8 cellular contexts compared by ENCODE assay signal in genomic region chr3:46976326-46977190, GRCh38. TPM values are rescaled to one million over a fixed set of nuclear protein-coding genes. Genes with fewer than 3 reads are reported as not detected.
DNase-seq lines count a peak whose midpoint lies in the region; ATAC-seq and TF ChIP-seq lines count a peak whose summit lies in the region.

CCDC12 (minus strand) TSS chr3:46976745; CDS start chr3:46976732, 13 bp downstream.

- peak within 1 kb of the TSS; percentile 81 for H3K4me3 ChIP-seq in GM12865 (ENCODE audit: low read depth, low read length)
- H3K4me3 ChIP-seq in adrenal gland, result peak within 1 kb of the TSS; percentile 42 to 90 (median 70)
- peak within 1 kb of the TSS; percentile 47 to 90 (median 80) for H3K4me3 ChIP-seq in heart right ventricle
- H3K4me3 ChIP-seq in upper lobe of left lung, result peak within 1 kb of the TSS; percentile 60 to 84 (median 63)

- H3K36me3 Mint-ChIP-seq in T-cell, result peaks cover 10% of the 10 kb centered on the region

- H3K4me1 Mint-ChIP-seq in T-cell, result peaks cover 72 to 77% (median 72%) of the 10 kb centered on the region in 3 donors

- H3K36me3 ChIP-seq in adrenal gland (replicated peaks in 1 of 2) (no peaks in the 10 kb centered on the region), heart right ventricle (peaks cover 0 to 3% (median 0%) of the 10 kb centered on the region in 9 donors), upper lobe of left lung (no peaks in the 10 kb centered on the region)

- H3K9me3 Mint-ChIP-seq in T-cell, result no peaks in the 10 kb centered on the region

- TF ChIP-seq POLR2A in adrenal gland (IDR thresholded peaks at IDR 0.05), result peak; percentile 53 to 89
- peak; percentile 58 to 91 (median 67) for TF ChIP-seq POLR2A in upper lobe of left lung (IDR thresholded peaks at IDR 0.05)

- ATAC-seq in HG02798 (IDR thresholded peaks at IDR 0.05; ENCODE audit: poor library complexity, unreplicated experiment), result peak; percentile 69
- peak; percentile 77 to 84 (median 80) for ATAC-seq in T-cell (replicated peaks in 1 of 4)
- peak; percentile 89 to 95 (median 92) for ATAC-seq in heart right ventricle
- peak; percentile 93 to 96 for ATAC-seq in upper lobe of left lung (ENCODE audit: low FRiP score in 2 of 2)

- intact Hi-C loops in adrenal gland (cut with DNase I) (no loop called here), heart right ventricle (cut with DNase I) (loop anchor here in 5 of 10 donors (5.0 kb wide), 2 partner anchors 44 to 49 kb away; no protein-coding TSS in a partner anchor), posterior cingulate gyrus (cut with DNase I) (loop anchor here (1.0 to 5.0 kb wide), 3 partner anchors 33 to 306 kb away; partner anchors contain the start of genes KIF9, KLHL18 and SETD2)

- CTCF ChIA-PET in T-cell (lab: Charles Lee), result interaction anchor here in 1 of 2 donors (0.6 kb wide), 1 partner anchor 1110 kb away, joined by 5 read pairs; no protein-coding TSS in a partner anchor

- H3K27me3 ChIP-seq in adrenal gland (no peaks in the 10 kb centered on the region), heart right ventricle (no peaks in the 10 kb centered on the region), upper lobe of left lung (no peaks in the 10 kb centered on the region)

- H3K27ac ChIP-seq in adrenal gland (peak within 1 kb of the TSS; percentile 86 to 93 (median 90)), heart right ventricle (peak within 1 kb of the TSS; percentile 69 to 96 (median 90)), upper lobe of left lung (peak within 1 kb of the TSS; percentile 92 to 98 (median 96))

- peak within 1 kb of the TSS; percentile 88 to 99 (median 98) for H3K4me3 Mint-ChIP-seq in T-cell

- no peaks in the 10 kb centered on the region for H3K27me3 Mint-ChIP-seq in T-cell

- TF ChIP-seq EP300 in upper lobe of left lung (IDR thresholded peaks at IDR 0.05), result peak in 1 of 4 donors; percentile 13

- H3K9me3 ChIP-seq in adrenal gland (replicated peaks in 1 of 3) (no peaks in the 10 kb centered on the region), heart right ventricle (no peaks in the 10 kb centered on the region), upper lobe of left lung (no peaks in the 10 kb centered on the region)

- TF ChIP-seq CTCF in GM12865 (IDR thresholded peaks at IDR 0.05; ENCODE audit: insufficient read depth, low read depth, low read length, missing control alignments), result no peak
- TF ChIP-seq CTCF in adrenal gland (IDR thresholded peaks at IDR 0.05), result no peak
- TF ChIP-seq CTCF in heart right ventricle (IDR thresholded peaks at IDR 0.05), result peak in 1 of 9 donors; percentile 10
- peak in 1 of 6 experiments; percentile 11 for TF ChIP-seq CTCF in upper lobe of left lung (IDR thresholded peaks at IDR 0.05)

- POLR2A ChIA-PET in T-cell (lab: Charles Lee), result interaction anchor here in 1 of 2 donors (0.6 to 1.0 kb wide), 4 partner anchors 9 to 805 kb away, joined by 3 to 7 read pairs (median 4); no protein-coding TSS in a partner anchor

- peak within 1 kb of the TSS; percentile 99 for H3K27ac Mint-ChIP-seq in T-cell

- DNase-seq in GM12865 (ENCODE audit: low read depth) (peak; percentile 99), NCI-H1436 treated with DMSO at 0.1 percent for 48 hours (lab: John Stamatoyannopoulos, UW) (peak; percentile 67), T-cell (peak; percentile 86 to 98 (median 94)), adrenal gland (peak; percentile 95 to 99 (median 98)), heart right ventricle (peak; percentile 88 to 98), posterior cingulate gyrus (peak; percentile 91 to 99 (median 96)), upper lobe of left lung (peak; percentile 96 to 97)

- WGBS in adrenal gland, 4 donors, result 0 to 1% (median 0%) methylated on average over 37 to 64 of the region's 64 CpGs
- 0% methylated on average over 64 of the region's 64 CpGs for WGBS in heart right ventricle, 2 donors
- 0 to 1% methylated on average over 48 to 64 of the region's 64 CpGs for WGBS in upper lobe of left lung, 2 donors

- peaks cover 21 to 52% of the 10 kb centered on the region in 2 donors for H3K4me1 ChIP-seq in adrenal gland (replicated peaks in 1 of 2)
- H3K4me1 ChIP-seq in heart right ventricle, result peaks cover 3 to 78% (median 69%) of the 10 kb centered on the region in 9 donors
- peaks cover 64 to 77% (median 72%) of the 10 kb centered on the region in 4 donors for H3K4me1 ChIP-seq in upper lobe of left lung

RNA-seq across cellular contexts. Expression of gene CCDC12, which starts in this region (rescaled TPM):
- total RNA-seq in T-cell (10 to 100 TPM; 66.5 to 78.4 (median 72.8) TPM), adrenal gland (10 to 100 TPM; 33.2 to 77.0 (median 65.9) TPM), heart right ventricle (10 to 100 TPM; 28.8 to 39.9 (median 33.3) TPM), upper lobe of left lung (10 to 100 TPM; 42.3 to 93.2 (median 69.8) TPM)
- polyA plus RNA-seq in adrenal gland (100 to 1,000 TPM in 2 of 3 donors, 10 to 100 TPM in 1; 72.0 to 145 (median 122) TPM), heart right ventricle (100 to 1,000 TPM in 1 of 2 donors, 10 to 100 TPM in 1; 86.1 to 137 TPM)

Comparison
In these comparisons a context has a peak if more than half of its experiments do, and no peak if none do; other contexts are left out.
1. Peak in every context shown above with its lines: DNase-seq, ATAC-seq, H3K4me3 ChIP-seq and H3K27ac ChIP-seq.